Comparison of ENCODE assay signal across 9 cellular contexts in the genomic region with DNA sequence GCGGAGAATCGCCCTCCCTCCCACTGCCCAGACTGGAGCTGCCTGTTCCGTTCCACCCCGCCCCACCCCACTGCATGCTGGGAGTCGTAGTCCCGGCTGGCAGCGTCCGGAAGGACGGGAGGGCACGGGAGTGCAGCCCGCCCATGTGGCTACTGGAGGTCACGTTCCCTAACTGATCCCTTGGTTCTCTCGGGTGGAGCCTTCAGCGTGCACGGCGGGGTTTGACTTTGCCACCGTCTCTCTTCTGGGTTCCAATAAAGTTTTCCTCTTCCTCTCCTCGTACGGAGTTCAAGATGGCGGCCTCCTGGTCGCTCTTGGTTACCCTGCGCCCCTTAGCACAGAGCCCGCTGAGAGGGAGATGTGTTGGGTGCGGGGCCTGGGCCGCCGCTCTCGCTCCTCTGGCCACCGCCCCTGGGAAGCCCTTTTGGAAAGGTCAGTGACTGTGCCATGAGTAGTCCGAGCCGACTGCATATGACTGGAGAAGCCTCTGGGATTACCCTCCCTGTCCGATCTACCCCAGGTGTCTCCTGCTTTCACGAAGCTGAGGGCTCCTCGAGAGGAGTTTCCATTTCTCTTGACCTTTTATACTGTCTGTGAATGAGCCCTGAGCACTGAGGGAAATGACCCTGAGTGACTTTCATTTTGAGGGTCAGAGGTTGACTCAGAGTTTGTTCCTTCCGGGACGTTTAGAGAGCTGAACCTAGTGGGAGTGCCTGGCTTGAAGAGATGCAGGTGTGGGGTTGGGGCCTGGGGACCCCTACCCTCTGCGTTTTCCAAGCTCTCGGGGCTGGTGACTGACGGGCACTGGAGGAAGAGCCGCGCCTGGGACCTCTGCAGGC. TPM values are rescaled to one million over a fixed set of nuclear protein-coding genes. Genes with fewer than 3 reads are reported as not detected.
A peak's percentile ranks its signal among the peaks of the same experiment; 100 is the strongest.
DNase-seq lines count a peak whose midpoint lies in the region; ATAC-seq, FAIRE-seq and TF ChIP-seq lines count a peak whose summit lies in the region.
"Had no signal": no experiment of that assay in that cellular context is flagged by ENCODE, and none has a peak within 500 bp of the region (broad histone marks: within the 10 kb centered on the region; RNA-seq: fewer than 3 reads in every experiment).

TSS of gene AFG1L (plus strand) at position 268 of the 839 bp plus-strand sequence. CDS start at position 294, 26 bp downstream.

- dilution Hi-C loops in keratinocyte (cut with MboI; ENCODE audit: extremely low pct_ligation_motif_present, low sequenced_read_pairs): no loop called here

- H3K36me3 ChIP-seq in keratinocyte (ENCODE audit: control insufficient read depth in 2 of 2, extremely low read depth in 1 of 2, insufficient read depth in 2 of 2, low read length in 2 of 2): no peaks in the 10 kb centered on the region

- H3K9me3 ChIP-seq in keratinocyte (ENCODE audit: control insufficient read depth, low read depth, low read length): no peaks in the 10 kb centered on the region

- peak within 1 kb of the TSS; percentile 95 for H3K9ac ChIP-seq in keratinocyte (ENCODE audit: control insufficient read depth, extremely low read depth, insufficient read depth, low read length)

- DNase-seq in AG08396 (ENCODE audit: low spot score) (peak; percentile 94), NCI-H345 treated with DMSO at 0.1 percent for 48 hours (lab: John Stamatoyannopoulos, UW; ENCODE audit: unreplicated experiment) (peak; percentile 89), cerebellar cortex (ENCODE audit: low spot score) (peak; percentile 93), keratinocyte (ENCODE audit: low read depth, low spot score) (no peak)
- DNase-seq in stimulated activated CD4-positive, alpha-beta T cell treated with anti-CD3 and anti-CD28 coated beads, Interleukin-12 subunit alpha, Interleukin-12 subunit beta, amount 100 ng/mL, for 48 hours (ENCODE audit: low read depth in 2 of 3, low spot score in 1 of 3): peak; percentile 71 to 88 (median 83)

- peak within 1 kb of the TSS; percentile 63 to 99 (median 95) for H3K4me3 ChIP-seq in keratinocyte (ENCODE audit: control insufficient read depth in 2 of 3, extremely low read depth in 1 of 3, insufficient read depth in 2 of 3, low read depth in 1 of 3, low read length in 3 of 3)

- H3K27ac ChIP-seq in keratinocyte (ENCODE audit: control insufficient read depth, insufficient read depth, low read length): peak within 1 kb of the TSS; percentile 96

- no peaks in the 10 kb centered on the region for H3K9me1 ChIP-seq in keratinocyte (ENCODE audit: control insufficient read depth, extremely low read depth, insufficient read depth, low read length)

- H3K4me1 ChIP-seq in keratinocyte (ENCODE audit: control insufficient read depth, extremely low read depth, insufficient read depth, low read length): peaks cover 6% of the 10 kb centered on the region

- no peaks in the 10 kb centered on the region for H3K27me3 ChIP-seq in keratinocyte (ENCODE audit: control insufficient read depth, extremely low read depth, insufficient read depth, low read length)

- no peaks in the 10 kb centered on the region for H4K20me1 ChIP-seq in keratinocyte (ENCODE audit: control insufficient read depth, extremely low read depth, insufficient read depth, low read length)

- no peak for FAIRE-seq in keratinocyte (lab: Jason Lieb, UNC)
- FAIRE-seq: TTC549 had no signal

- peak within 1 kb of the TSS; percentile 97 for H3K4me2 ChIP-seq in keratinocyte (ENCODE audit: control insufficient read depth, extremely low read depth, insufficient read depth, low read depth, low read length)

- H2AFZ ChIP-seq in keratinocyte (ENCODE audit: control insufficient read depth, low read length): peak within 1 kb of the TSS; percentile 97

- H3K79me2 ChIP-seq in keratinocyte (ENCODE audit: control insufficient read depth, insufficient read depth, low read length): peaks cover 3% of the 10 kb centered on the region

- TF ChIP-seq CTCF in keratinocyte (optimal IDR thresholded peaks at IDR 0.05 in 1 of 3, IDR thresholded peaks at IDR 0.05 in 1 of 3, conservative IDR thresholded peaks at IDR 0.05 in 1 of 3; ENCODE audit: extremely low read depth in 1 of 3, insufficient read depth in 2 of 3, low read length in 3 of 3): no peak

- ATAC-seq in GM18873 (IDR thresholded peaks at IDR 0.05; ENCODE audit: low FRiP score, unreplicated experiment) (peak; percentile 82), HG03135 (IDR thresholded peaks at IDR 0.05; ENCODE audit: unreplicated experiment) (peak; percentile 91)
- peak; percentile 92 to 95 for ATAC-seq in activated CD4-positive, CD25-positive, alpha-beta regulatory T cell treated with anti-CD3 and anti-CD28 coated beads, Interleukin-2, amount 50 U/mL, for 24 hours

RNA-seq across cellular contexts. Expression of gene AFG1L, which starts in this region (rescaled TPM):
- 1.9 to 3.1 TPM (median 2.2 TPM) in 3 replicates for polyA plus RNA-seq in keratinocyte
- 7.2 TPM for polyA plus RNA-seq in keratinocyte (2011; ENCODE audit: low read depth)
- 1.0 and 2.2 TPM in 2 replicates for polyA plus RNA-seq in keratinocyte (2011; cell fraction: cytosol; rRNA removed)
- polyA plus RNA-seq in keratinocyte (2011; cell fraction: nucleus; rRNA removed): 2.3 and 2.5 TPM in 2 replicates
- 2.0 and 2.6 TPM in 2 replicates for polyA plus RNA-seq in keratinocyte (2012; ENCODE audit: low replicate concordance)
- 2.0 to 5.2 TPM (median 3.0 TPM) in 3 replicates for polyA minus RNA-seq in keratinocyte
- 9.2 TPM for polyA minus RNA-seq in keratinocyte (2011; cell fraction: cytosol; rRNA and poly(A)+ RNA removed)
- polyA minus RNA-seq in keratinocyte (2011; cell fraction: nucleus; rRNA and poly(A)+ RNA removed): 7.9 and 11.1 TPM in 2 replicates
